In the genomic region with DNA sequence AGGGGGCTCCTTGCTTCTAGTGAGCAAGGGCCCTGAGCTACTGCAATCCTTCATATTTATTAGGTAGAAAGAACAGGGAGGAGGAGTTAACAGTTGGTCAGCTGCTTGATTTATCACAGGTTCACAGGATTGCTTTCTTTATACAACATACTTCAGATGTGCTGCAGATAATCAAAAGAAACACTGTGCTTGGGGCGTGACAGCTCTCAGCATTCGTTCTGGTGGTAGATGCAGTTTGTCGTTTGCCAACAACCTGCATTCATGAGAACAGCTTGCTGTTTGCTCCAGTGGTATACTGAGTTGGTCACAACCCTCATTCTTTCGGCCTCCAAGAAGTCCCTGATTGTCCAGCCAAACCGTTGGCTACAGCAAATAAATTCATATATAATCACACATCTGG, we compare ENCODE assay signal across 13 cellular contexts.
DNase-seq lines count a peak whose midpoint lies in the region; TF ChIP-seq lines count a peak whose summit lies in the region.
"Had no signal": no experiment of that assay in that cellular context is flagged by ENCODE, and none has a peak within 500 bp of the region (broad histone marks: within the 10 kb centered on the region; RNA-seq: fewer than 3 reads in every experiment).

No MANE protein-coding gene starts in this region.

- H2BK120ac ChIP-seq in mesenchymal stem cell (ENCODE audit: low read depth, low read length), result no peak overlapping the region

- no peak overlapping the region for H3K4me2 ChIP-seq in mesenchymal stem cell (ENCODE audit: low read length, poor library complexity, severe bottlenecking)
- H3K4me2 ChIP-seq: BLaER1 treated with 17β-estradiol and CSF1 and Interleukin-3, amounts not matched to agents 10 nM and 100 nM had no signal

- no peak overlapping the region for H3K23ac ChIP-seq in mesenchymal stem cell (ENCODE audit: low read length in 2 of 2)

- H3K27ac ChIP-seq in thyroid gland, result peak overlapping the region in 2 of 3 donors; percentile 36 to 58
- H3K27ac ChIP-seq in mesenchymal stem cell (ENCODE audit: low read length, poor library complexity, severe bottlenecking), result no peak overlapping the region
- H3K27ac ChIP-seq: BLaER1 treated with 17β-estradiol and CSF1 and Interleukin-3, amounts not matched to agents 10 nM and 100 nM had no signal

- TF ChIP-seq CTCF in thyroid gland (IDR thresholded peaks at IDR 0.05), result no peak

- H2AK5ac ChIP-seq in mesenchymal stem cell (ENCODE audit: low read length, severe bottlenecking), result no peak overlapping the region

- H2BK15ac ChIP-seq in mesenchymal stem cell (ENCODE audit: low read depth, poor library complexity, severe bottlenecking), result no peak overlapping the region

- no peak overlapping the region for H4K8ac ChIP-seq in mesenchymal stem cell (ENCODE audit: low read length)

- H3K4me3 ChIP-seq in thyroid gland (replicated peaks in 1 of 3), result no peak overlapping the region
- no peak overlapping the region for H3K4me3 ChIP-seq in mesenchymal stem cell (ENCODE audit: insufficient read depth in 1 of 2, low read depth in 1 of 2, low read length in 2 of 2)
- H3K4me3 ChIP-seq: BLaER1 treated with 17β-estradiol and CSF1 and Interleukin-3, amounts not matched to agents 10 nM and 100 nM; GM12878 had no signal

- H4K91ac ChIP-seq in mesenchymal stem cell (ENCODE audit: low read length), result no peak overlapping the region

- H3K4me1 ChIP-seq in thyroid gland (peaks cover 3 to 11% of the 10 kb centered on the region in 2 donors), mesenchymal stem cell (ENCODE audit: control insufficient read depth, insufficient read depth, low read depth, low read length) (no peaks in the 10 kb centered on the region)
- H3K4me1 ChIP-seq: BLaER1 treated with 17β-estradiol and CSF1 and Interleukin-3, amounts not matched to agents 10 nM and 100 nM had no signal

- 26 to 51% methylated on average over 5 of the region's 5 CpGs for WGBS in thyroid gland, 2 donors
- WGBS in mesenchymal stem cell, result 69% methylated on average over 5 of the region's 5 CpGs

- H3K9me3 ChIP-seq in thyroid gland, result no peaks in the 10 kb centered on the region
- no peaks in the 10 kb centered on the region for H3K9me3 ChIP-seq in mesenchymal stem cell (ENCODE audit: control insufficient read depth, low read length)

- H3K14ac ChIP-seq in mesenchymal stem cell (ENCODE audit: low read length in 2 of 2), result no peak overlapping the region

- H3K4ac ChIP-seq in mesenchymal stem cell (ENCODE audit: low read depth in 1 of 2, low read length in 2 of 2), result no peak overlapping the region

- no peak overlapping the region for H3K18ac ChIP-seq in mesenchymal stem cell (ENCODE audit: low read depth in 1 of 2, low read length in 2 of 2)

- TF ChIP-seq POLR2A in thyroid gland (IDR thresholded peaks at IDR 0.05), result no peak

- H3K79me1 ChIP-seq in mesenchymal stem cell (replicated peaks; ENCODE audit: low read length, poor library complexity, severe bottlenecking), result no peaks in the 10 kb centered on the region

- no peak overlapping the region for H3K9ac ChIP-seq in mesenchymal stem cell (ENCODE audit: low read length)
- H3K9ac ChIP-seq: BLaER1 treated with 17β-estradiol and CSF1 and Interleukin-3, amounts not matched to agents 10 nM and 100 nM had no signal

- H3K36me3 ChIP-seq in thyroid gland, result no peaks in the 10 kb centered on the region
- H3K36me3 ChIP-seq in mesenchymal stem cell (ENCODE audit: control insufficient read depth in 1 of 2, insufficient read depth in 2 of 2, low read depth in 1 of 2, low read length in 2 of 2), result no peaks in the 10 kb centered on the region
- H3K36me3 ChIP-seq: BLaER1 treated with 17β-estradiol and CSF1 and Interleukin-3, amounts not matched to agents 10 nM and 100 nM had no signal

- H3K27me3 ChIP-seq in thyroid gland (no peaks in the 10 kb centered on the region), mesenchymal stem cell (ENCODE audit: control insufficient read depth in 1 of 2, insufficient read depth in 1 of 2, low read length in 2 of 2) (peaks cover 9 to 85% of the 10 kb centered on the region in 2 experiments)
- H3K27me3 ChIP-seq: BLaER1 treated with 17β-estradiol and CSF1 and Interleukin-3, amounts not matched to agents 10 nM and 100 nM had no signal

- intact Hi-C loops in thyroid gland (cut with DNase I), result no loop called here

- no peak overlapping the region for H2AFZ ChIP-seq in mesenchymal stem cell (ENCODE audit: low read depth, low read length)

- H2BK12ac ChIP-seq in mesenchymal stem cell (ENCODE audit: low read length in 2 of 2), result no peak overlapping the region

- DNase-seq in DMS79 treated with DMSO at 0.1 percent for 48 hours (lab: John Stamatoyannopoulos, UW) (peak; percentile 24), DMS79 (lab: John Stamatoyannopoulos, UW) (no peak), left kidney (ENCODE audit: low read depth, low spot score) (peak; percentile 66), thyroid gland (peak; percentile 68 to 73), AG20443 (ENCODE audit: low spot score) (no peak), mesenchymal stem cell (no peak), NCI-H187 (lab: John Stamatoyannopoulos, UW) (no peak)
- DNase-seq: 8988T; Calu3; CD8-positive, alpha-beta T cell; H9 had no signal

- H2BK5ac ChIP-seq in mesenchymal stem cell (ENCODE audit: low read depth, low read length, poor library complexity, severe bottlenecking), result no peak overlapping the region

Comparison
In these comparisons a context has a peak if more than half of its experiments do, and no peak if none do; other contexts are left out.
1. DNase-seq: peak in DMS79 treated with DMSO at 0.1 percent for 48 hours (single experiment), left kidney (single experiment) and thyroid gland (2 of 2); none in DMS79 (single experiment), AG20443 (single experiment), mesenchymal stem cell (single experiment) and NCI-H187 (0 of 2).